Comparison of ENCODE assay signal across 35 cellular contexts in the genomic region with DNA sequence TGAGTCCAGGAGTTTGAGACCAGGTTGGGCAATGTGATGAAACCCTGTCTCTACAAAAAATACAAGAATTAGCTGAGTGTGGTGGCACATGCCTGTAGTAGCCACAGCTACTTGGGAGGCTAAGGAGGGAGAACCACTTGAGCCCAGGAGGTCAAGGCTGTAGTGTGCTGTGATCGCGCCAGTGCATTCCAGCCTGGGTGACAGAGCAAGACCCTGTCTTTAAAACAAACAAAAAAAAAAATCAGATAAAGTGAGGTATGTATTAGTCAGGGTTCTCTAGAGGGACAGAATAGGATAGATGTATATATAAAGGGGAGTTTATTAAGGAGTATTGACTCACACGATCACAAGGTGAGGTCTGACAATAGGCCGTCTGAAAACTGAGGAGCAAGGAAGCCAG.
"Had no signal": no experiment of that assay in that cellular context is flagged by ENCODE, and none has a peak within 500 bp of the region (broad histone marks: within the 10 kb centered on the region; RNA-seq: fewer than 3 reads in every experiment).

No MANE protein-coding gene starts in this region.

- H3K27ac Mint-ChIP-seq: activated CD4-positive, alpha-beta memory T cell treated with anti-CD3 and anti-CD28 coated beads for 36 hours; activated CD4-positive, alpha-beta T cell treated with anti-CD3 and anti-CD28 coated beads for 36 hours; activated CD4-positive, alpha-beta T cell treated with anti-CD3 and anti-CD28 coated beads, Interleukin-2, amount 10 ng/mL, durations not matched to agents 24 days and 14 days; activated CD8-positive, alpha-beta T cell treated with anti-CD3 and anti-CD28 coated beads, Interleukin-2, amount 10 ng/mL, durations not matched to agents 7 days and 5 days; activated naive CD4-positive, alpha-beta T cell treated with anti-CD3 and anti-CD28 coated beads for 36 hours; activated naive CD4-positive, alpha-beta T cell treated with anti-CD3 and anti-CD28 coated beads, Interleukin-2, amount 50 U/mL, for 24 hours; activated naive CD8-positive, alpha-beta T cell treated with anti-CD3 and anti-CD28 coated beads for 36 hours; activated naive CD8-positive, alpha-beta T cell treated with anti-CD3 and anti-CD28 coated beads, Interleukin-2, amount 50 U/mL, for 24 hours; activated T-helper 1 cell treated with anti-CD3 and anti-CD28 coated beads, Interleukin-12 subunit alpha, Interleukin-12 subunit beta, Interleukin-2, Interleukin-4 antibody, amounts not matched to agents 30 ng/mL and 10 ng/mL and 1 ng/mL, durations not matched to agents 14 hours and 24 hours and 36 hours; activated T-helper 2 cell treated with anti-CD3 and anti-CD28 coated beads, Interferon-gamma antibody, Interleukin-2, Interleukin-4, amounts not matched to agents 10 μg/mL and 5 μg/mL and 100 μg/mL, durations not matched to agents 14 hours and 24 hours and 36 hours; brain; dendritic cell treated with granulocyte-macrophage colony-stimulating factor and Interleukin-4, amounts not matched to agents 40 ng/mL and 50 ng/mL, for 4 days; T-helper 17 cell; T-helper 2 cell treated with Interferon-gamma antibody and Interleukin-4, amounts not matched to agents 5 μg/mL and 100 μg/mL, for 36 hours had no signal

- H3K27me3 ChIP-seq: ascending aorta, cardiac muscle cell, colonic mucosa had no signal

- H3K9me3 ChIP-seq: adrenal gland, ascending aorta, breast epithelium, colonic mucosa, esophagus muscularis mucosa, gastrocnemius medialis, heart left ventricle had no signal

- H3K36me3 Mint-ChIP-seq: activated CD4-positive, alpha-beta memory T cell treated with anti-CD3 and anti-CD28 coated beads for 36 hours; activated naive CD4-positive, alpha-beta T cell treated with anti-CD3 and anti-CD28 coated beads, Interleukin-2, amount 50 U/mL, for 24 hours; activated naive CD8-positive, alpha-beta T cell treated with anti-CD3 and anti-CD28 coated beads for 36 hours; brain had no signal

- H3K27ac ChIP-seq: adrenal gland, ascending aorta, breast epithelium, cardiac muscle cell, colonic mucosa, dorsolateral prefrontal cortex, esophagus muscularis mucosa, foreskin keratinocyte, gastrocnemius medialis, heart left ventricle had no signal

- H3K4me1 ChIP-seq: adrenal gland, ascending aorta, breast epithelium, colonic mucosa, esophagus muscularis mucosa, foreskin keratinocyte, gastrocnemius medialis, heart left ventricle had no signal

- H3K36me3 ChIP-seq: adrenal gland, ascending aorta, breast epithelium, cardiac muscle cell, colonic mucosa, esophagus muscularis mucosa, gastrocnemius medialis, heart left ventricle had no signal

- DNase-seq: activated CD4-positive, alpha-beta memory T cell treated with anti-CD3 and anti-CD28 coated beads for 36 hours; activated CD4-positive, alpha-beta T cell treated with anti-CD3 and anti-CD28 coated beads for 36 hours; activated CD4-positive, alpha-beta T cell treated with anti-CD3 and anti-CD28 coated beads, Interleukin-2, amount 10 ng/mL, durations not matched to agents 24 days and 14 days; activated CD4-positive, CD25-positive, alpha-beta regulatory T cell; activated CD4-positive, CD25-positive, alpha-beta regulatory T cell treated with anti-CD3 and anti-CD28 coated beads, Interleukin-2, amount 50 U/mL, for 72 hours; activated CD8-positive, alpha-beta T cell treated with anti-CD3 and anti-CD28 coated beads, Interleukin-2, amount 10 ng/mL, durations not matched to agents 7 days and 5 days; activated effector memory CD4-positive, alpha-beta T cell treated with anti-CD3 and anti-CD28 coated beads, Interleukin-2, amount 50 U/mL, for 16 hours; activated naive CD4-positive, alpha-beta T cell treated with anti-CD3 and anti-CD28 coated beads for 36 hours; activated naive CD8-positive, alpha-beta T cell treated with anti-CD3 and anti-CD28 coated beads for 36 hours; activated naive CD8-positive, alpha-beta T cell treated with anti-CD3 and anti-CD28 coated beads, Interleukin-2, amount 50 U/mL, for 24 hours; activated T-cell treated with anti-CD3 and anti-CD28 coated beads, Interleukin-2, amount 50 U/mL, for 48 hours; central memory CD4-positive, alpha-beta T cell; cerebellar nuclear complex; colonic mucosa; dorsolateral prefrontal cortex; effector memory CD4-positive, alpha-beta T cell; erythroblast; foreskin keratinocyte; gastrocnemius medialis; glutamatergic neuron; heart left ventricle; T-helper 1 cell; T-helper 17 cell; T1000 had no signal

- H3K4me3 ChIP-seq: adrenal gland, ascending aorta, breast epithelium, cardiac muscle cell, colonic mucosa, dorsolateral prefrontal cortex, esophagus muscularis mucosa, gastrocnemius medialis, heart left ventricle had no signal

- H3K9me3 Mint-ChIP-seq: activated CD4-positive, alpha-beta memory T cell treated with anti-CD3 and anti-CD28 coated beads for 36 hours; activated CD4-positive, alpha-beta T cell treated with anti-CD3 and anti-CD28 coated beads, Interleukin-2, amount 10 ng/mL, durations not matched to agents 24 days and 14 days; activated naive CD4-positive, alpha-beta T cell treated with anti-CD3 and anti-CD28 coated beads for 36 hours; activated naive CD4-positive, alpha-beta T cell treated with anti-CD3 and anti-CD28 coated beads, Interleukin-2, amount 50 U/mL, for 24 hours; activated naive CD8-positive, alpha-beta T cell treated with anti-CD3 and anti-CD28 coated beads for 36 hours; activated naive CD8-positive, alpha-beta T cell treated with anti-CD3 and anti-CD28 coated beads, Interleukin-2, amount 50 U/mL, for 24 hours; activated T-helper 1 cell treated with anti-CD3 and anti-CD28 coated beads, Interleukin-12 subunit alpha, Interleukin-12 subunit beta, Interleukin-2, Interleukin-4 antibody, amounts not matched to agents 30 ng/mL and 10 ng/mL and 1 ng/mL, durations not matched to agents 14 hours and 24 hours and 36 hours; activated T-helper 2 cell treated with anti-CD3 and anti-CD28 coated beads, Interferon-gamma antibody, Interleukin-2, Interleukin-4, amounts not matched to agents 10 μg/mL and 5 μg/mL and 100 μg/mL, durations not matched to agents 14 hours and 24 hours and 36 hours; dendritic cell treated with granulocyte-macrophage colony-stimulating factor and Interleukin-4, amounts not matched to agents 40 ng/mL and 50 ng/mL, for 4 days; T-helper 2 cell treated with Interferon-gamma antibody and Interleukin-4, amounts not matched to agents 5 μg/mL and 100 μg/mL, for 36 hours had no signal

- H3K4me1 Mint-ChIP-seq: activated CD4-positive, alpha-beta T cell treated with anti-CD3 and anti-CD28 coated beads for 36 hours; activated CD4-positive, alpha-beta T cell treated with anti-CD3 and anti-CD28 coated beads, Interleukin-2, amount 10 ng/mL, durations not matched to agents 24 days and 14 days; activated naive CD4-positive, alpha-beta T cell treated with anti-CD3 and anti-CD28 coated beads, Interleukin-2, amount 50 U/mL, for 24 hours; activated naive CD8-positive, alpha-beta T cell treated with anti-CD3 and anti-CD28 coated beads for 36 hours; activated naive CD8-positive, alpha-beta T cell treated with anti-CD3 and anti-CD28 coated beads, Interleukin-2, amount 50 U/mL, for 24 hours; brain had no signal

- H3K4me3 Mint-ChIP-seq: activated CD4-positive, alpha-beta memory T cell treated with anti-CD3 and anti-CD28 coated beads for 36 hours; activated CD4-positive, alpha-beta T cell treated with anti-CD3 and anti-CD28 coated beads for 36 hours; activated CD4-positive, alpha-beta T cell treated with anti-CD3 and anti-CD28 coated beads, Interleukin-2, amount 10 ng/mL, durations not matched to agents 24 days and 14 days; activated CD8-positive, alpha-beta T cell treated with anti-CD3 and anti-CD28 coated beads, Interleukin-2, amount 10 ng/mL, durations not matched to agents 7 days and 5 days; activated naive CD4-positive, alpha-beta T cell treated with anti-CD3 and anti-CD28 coated beads for 36 hours; activated naive CD4-positive, alpha-beta T cell treated with anti-CD3 and anti-CD28 coated beads, Interleukin-2, amount 50 U/mL, for 24 hours; activated naive CD8-positive, alpha-beta T cell treated with anti-CD3 and anti-CD28 coated beads for 36 hours; activated naive CD8-positive, alpha-beta T cell treated with anti-CD3 and anti-CD28 coated beads, Interleukin-2, amount 50 U/mL, for 24 hours; activated T-helper 1 cell treated with anti-CD3 and anti-CD28 coated beads, Interleukin-12 subunit alpha, Interleukin-12 subunit beta, Interleukin-2, Interleukin-4 antibody, amounts not matched to agents 30 ng/mL and 10 ng/mL and 1 ng/mL, durations not matched to agents 14 hours and 24 hours and 36 hours; brain; dendritic cell treated with granulocyte-macrophage colony-stimulating factor and Interleukin-4, amounts not matched to agents 40 ng/mL and 50 ng/mL, for 4 days; T-helper 17 cell; T-helper 2 cell treated with Interferon-gamma antibody and Interleukin-4, amounts not matched to agents 5 μg/mL and 100 μg/mL, for 36 hours had no signal
